17 cellular contexts compared by ENCODE assay signal in the genomic region with DNA sequence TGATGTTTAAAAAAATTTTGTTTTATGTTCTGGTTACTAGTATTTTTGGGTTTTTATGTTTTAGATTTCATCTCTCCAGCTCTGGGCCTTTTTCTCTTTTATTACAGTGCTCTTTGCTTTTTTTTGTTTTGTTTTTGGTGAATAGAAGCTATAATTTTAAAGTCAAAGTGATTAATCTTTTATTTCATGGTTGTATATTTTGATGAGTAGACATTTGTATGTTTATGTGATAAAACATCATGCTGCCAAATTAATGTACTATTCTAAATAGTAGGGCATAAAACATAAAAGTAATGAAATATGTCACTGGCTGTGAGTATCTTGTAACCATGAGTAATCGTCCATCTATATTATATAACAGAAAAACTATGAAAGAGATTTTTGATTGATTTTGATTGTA.
DNase-seq lines count a peak whose midpoint lies in the region; ATAC-seq and TF ChIP-seq lines count a peak whose summit lies in the region.
"Had no signal": no experiment of that assay in that cellular context is flagged by ENCODE, and none has a peak within 500 bp of the region (broad histone marks: within the 10 kb centered on the region; RNA-seq: fewer than 3 reads in every experiment).

No MANE protein-coding gene starts in this region.

- no peaks in the 10 kb centered on the region for H3K27me3 ChIP-seq in stomach smooth muscle (ENCODE audit: control insufficient read depth in 1 of 2, insufficient read depth in 2 of 2, low read length in 2 of 2)
- H3K27me3 ChIP-seq: BLaER1 had no signal

- POLR2A ChIA-PET in HEK293T (lab: Yijun Ruan, JAX): no interaction called here

- TF ChIP-seq CTCF in GM13977 (IDR thresholded peaks at IDR 0.05; ENCODE audit: extremely low read depth, insufficient read depth, missing control alignments) (no peak), omental fat pad (IDR thresholded peaks at IDR 0.05) (no peak)

- H3K27ac ChIP-seq in stomach smooth muscle (ENCODE audit: low read length): peak overlapping the region; percentile 84
- H3K27ac ChIP-seq: BLaER1 had no signal

- no peak for ATAC-seq in omental fat pad (ENCODE audit: low FRiP score)
- ATAC-seq: CD8-positive, alpha-beta T cell; GM12878 had no signal

- no peak overlapping the region for H3K9ac ChIP-seq in stomach smooth muscle (ENCODE audit: low read length in 2 of 2)
- H3K9ac ChIP-seq: BLaER1 had no signal

- H3K4me3 ChIP-seq in stomach smooth muscle (ENCODE audit: low read length in 2 of 2): no peak overlapping the region
- H3K4me3 ChIP-seq: BLaER1, GM12878, HAP-1 had no signal

- CTCF ChIA-PET in HEK293T (lab: Yijun Ruan, JAX): no interaction called here

- H3K36me3 ChIP-seq in stomach smooth muscle (ENCODE audit: control insufficient read depth in 2 of 2, insufficient read depth in 2 of 2, low read length in 2 of 2): no peaks in the 10 kb centered on the region
- H3K36me3 ChIP-seq: BLaER1, HAP-1 had no signal

- no peaks in the 10 kb centered on the region for H3K9me3 ChIP-seq in stomach smooth muscle (ENCODE audit: control insufficient read depth in 2 of 2, low read length in 2 of 2)
- H3K9me3 ChIP-seq: BLaER1, Caco-2, HAP-1 had no signal

- H3K4me1 ChIP-seq in stomach smooth muscle (ENCODE audit: control insufficient read depth, insufficient read depth, low read length): peaks cover 28% of the 10 kb centered on the region
- H3K4me1 ChIP-seq: HAP-1 had no signal

- in situ Hi-C loops in GM13977 (cut with MboI; ENCODE audit: low pct_unique_long_range_greater_than_20kb, low sequenced_read_pairs, unreplicated experiment): no loop called here

- no peak for DNase-seq in HEK293T (ENCODE audit: extremely low spot score)
- DNase-seq in NCI-H69 (lab: John Stamatoyannopoulos, UW): peak; percentile 24
- DNase-seq in GM13977 (ENCODE audit: low spot score): no peak
- no peak for DNase-seq in DMS53 treated with DMSO at 0.1 percent for 48 hours (lab: John Stamatoyannopoulos, UW; ENCODE audit: unreplicated experiment)
- no peak for DNase-seq in omental fat pad (ENCODE audit: low spot score)
- DNase-seq: Caco-2; CD4-positive, CD25-positive, alpha-beta regulatory T cell; CD8-positive, alpha-beta T cell; DMS153; DMS79; EL; GDM1; GOT3 had no signal

TF ChIP-seq in HEK293T, 16 proteins besides CTCF, POLR2A, EP300 and RAD21:
- TF ChIP-seq, protein P1, sequence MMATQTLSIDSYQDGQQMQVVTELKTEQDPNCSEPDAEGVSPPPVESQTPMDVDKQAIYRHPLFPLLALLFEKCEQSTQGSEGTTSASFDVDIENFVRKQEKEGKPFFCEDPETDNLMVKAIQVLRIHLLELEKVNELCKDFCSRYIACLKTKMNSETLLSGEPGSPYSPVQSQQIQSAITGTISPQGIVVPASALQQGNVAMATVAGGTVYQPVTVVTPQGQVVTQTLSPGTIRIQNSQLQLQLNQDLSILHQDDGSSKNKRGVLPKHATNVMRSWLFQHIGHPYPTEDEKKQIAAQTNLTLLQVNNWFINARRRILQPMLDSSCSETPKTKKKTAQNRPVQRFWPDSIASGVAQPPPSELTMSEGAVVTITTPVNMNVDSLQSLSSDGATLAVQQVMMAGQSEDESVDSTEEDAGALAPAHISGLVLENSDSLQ (IDR thresholded peaks at IDR 0.05): peak; percentile 48; the same call in 1 of the 2 replicates
- no peak for TF ChIP-seq FOXK2 (IDR thresholded peaks at IDR 0.05)
